1 cellular context compared by ENCODE assay signal in genomic region chr17:7497636-7498035, GRCh38.
TF ChIP-seq lines count a peak whose summit lies in the region.

No MANE protein-coding gene starts in this region.

TF ChIP-seq in K562, 482 proteins besides CTCF, POLR2A, EP300 and RAD21:
- TF ChIP-seq POLR2AphosphoS5 (IDR thresholded peaks at IDR 0.05; ENCODE audit: control insufficient read depth, insufficient read depth, low read depth, low read length) (0 out of 2 replicates have a peak, but pooled peaks have one; percentile 1), ZNF445 (CRISPR knock-in tag; IDR thresholded peaks at IDR 0.05; ENCODE audit: low read depth) (no peak), ZNF764 (CRISPR knock-in tag; IDR thresholded peaks at IDR 0.05; ENCODE audit: low read depth) (no peak), KAT2B (IDR thresholded peaks at IDR 0.05; ENCODE audit: low read depth, low read length) (no peak), THRB (CRISPR knock-in tag; conservative IDR thresholded peaks at IDR 0.05) (no peak)
